In the genomic region with DNA sequence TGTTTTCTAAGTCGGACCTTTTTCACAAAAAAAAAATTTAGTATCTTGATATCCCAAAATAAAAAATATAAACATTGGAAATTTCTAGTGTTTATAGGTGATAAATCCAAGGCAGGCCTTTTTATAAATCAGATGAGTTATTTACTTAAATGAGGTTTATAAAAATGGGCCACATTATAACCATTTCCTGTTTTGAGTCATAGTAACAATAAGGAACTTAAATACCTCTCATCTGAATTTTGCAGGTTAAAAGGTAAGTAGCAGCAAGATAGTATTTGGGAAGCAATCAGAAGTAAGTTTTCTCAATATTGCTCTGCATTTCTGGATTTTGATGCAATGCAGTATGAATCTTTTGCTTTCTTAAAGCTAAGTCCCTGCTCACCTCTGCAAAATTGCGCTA, we compare ENCODE assay signal across 16 cellular contexts. TPM values are rescaled to one million over a fixed set of nuclear protein-coding genes. Genes with fewer than 3 reads are reported as not detected.
DNase-seq lines count a peak whose midpoint lies in the region; ATAC-seq, FAIRE-seq and TF ChIP-seq lines count a peak whose summit lies in the region.
"Had no signal": no experiment of that assay in that cellular context is flagged by ENCODE, and none has a peak within 500 bp of the region (broad histone marks: within the 10 kb centered on the region; RNA-seq: fewer than 3 reads in every experiment).

No MANE protein-coding gene starts in this region.

- H4K20me1 ChIP-seq in keratinocyte (ENCODE audit: control insufficient read depth, extremely low read depth, insufficient read depth, low read length), result peaks cover 22% of the 10 kb centered on the region

- H3K4me3 ChIP-seq in right atrium auricular region (no peak overlapping the region), keratinocyte (ENCODE audit: control insufficient read depth in 2 of 3, extremely low read depth in 1 of 3, insufficient read depth in 2 of 3, low read depth in 1 of 3, low read length in 3 of 3) (no peak overlapping the region), upper lobe of left lung (no peak overlapping the region)
- H3K4me3 ChIP-seq: pancreas had no signal

- CTCF ChIA-PET in T-cell (lab: Charles Lee), result interaction anchor here in 1 of 2 donors (1.2 kb wide), 1 partner anchor 98 kb away, joined by 3 read pairs; no protein-coding TSS in a partner anchor

- H2AFZ ChIP-seq in keratinocyte (ENCODE audit: control insufficient read depth, low read length), result no peak overlapping the region

- H3K36me3 ChIP-seq in right atrium auricular region (no peaks in the 10 kb centered on the region), keratinocyte (ENCODE audit: control insufficient read depth in 2 of 2, extremely low read depth in 1 of 2, insufficient read depth in 2 of 2, low read length in 2 of 2) (no peaks in the 10 kb centered on the region), upper lobe of left lung (no peaks in the 10 kb centered on the region)
- H3K36me3 ChIP-seq: pancreas had no signal

- H3K27me3 ChIP-seq in right atrium auricular region, result no peaks in the 10 kb centered on the region
- no peaks in the 10 kb centered on the region for H3K27me3 ChIP-seq in keratinocyte (ENCODE audit: control insufficient read depth, extremely low read depth, insufficient read depth, low read length)
- no peaks in the 10 kb centered on the region for H3K27me3 ChIP-seq in upper lobe of left lung
- H3K27me3 ChIP-seq: pancreas had no signal

- peak overlapping the region; percentile 73 to 74 for H3K27ac Mint-ChIP-seq in T-cell
- H3K27ac Mint-ChIP-seq: activated naive CD4-positive, alpha-beta T cell treated with anti-CD3 and anti-CD28 coated beads for 36 hours had no signal

- dilution Hi-C loops in keratinocyte (cut with MboI; ENCODE audit: extremely low pct_ligation_motif_present, low sequenced_read_pairs), result no loop called here

- H3K36me3 Mint-ChIP-seq in T-cell, result no peaks in the 10 kb centered on the region

- no peak overlapping the region for H3K9ac ChIP-seq in keratinocyte (ENCODE audit: control insufficient read depth, extremely low read depth, insufficient read depth, low read length)

- H3K4me2 ChIP-seq in keratinocyte (ENCODE audit: control insufficient read depth, extremely low read depth, insufficient read depth, low read depth, low read length), result peak overlapping the region; percentile 9

- TF ChIP-seq CTCF in right atrium auricular region (IDR thresholded peaks at IDR 0.05) (no peak), keratinocyte (optimal IDR thresholded peaks at IDR 0.05 in 1 of 3, IDR thresholded peaks at IDR 0.05 in 1 of 3, conservative IDR thresholded peaks at IDR 0.05 in 1 of 3; ENCODE audit: extremely low read depth in 1 of 3, insufficient read depth in 2 of 3, low read length in 3 of 3) (no peak), upper lobe of left lung (IDR thresholded peaks at IDR 0.05) (no peak)

- H3K27ac ChIP-seq in right atrium auricular region (peak overlapping the region; percentile 1 to 37), keratinocyte (ENCODE audit: control insufficient read depth, insufficient read depth, low read length) (no peak overlapping the region), upper lobe of left lung (peak overlapping the region in 3 of 4 donors; percentile 8 to 96 (median 40))

- WGBS in upper lobe of left lung, 2 donors, result 68 to 73% methylated on average over 2 of the region's 2 CpGs

- DNase-seq in right atrium auricular region (ENCODE audit: low spot score), result no peak
- DNase-seq in left cardiac atrium, result no peak
- no peak for DNase-seq in T-cell
- DNase-seq in keratinocyte (ENCODE audit: low read depth, low spot score), result no peak
- DNase-seq in upper lobe of left lung, result no peak
- DNase-seq in epidermal melanocyte (ENCODE audit: insufficient read length, low spot score), result no peak
- no peak for DNase-seq in G401 (ENCODE audit: low spot score)
- DNase-seq: activated CD8-positive, alpha-beta memory T cell treated with anti-CD3 and anti-CD28 coated beads for 24 hours; activated naive CD4-positive, alpha-beta T cell treated with anti-CD3 and anti-CD28 coated beads for 36 hours; DMS79; midbrain; NCI-H1436; NCI-H510A treated with DMSO at 0.1 percent for 48 hours; pancreas had no signal

- no peak for TF ChIP-seq POLR2A in upper lobe of left lung (IDR thresholded peaks at IDR 0.05)

- H3K4me3 Mint-ChIP-seq in T-cell, result peak overlapping the region in 2 of 3 donors; percentile 31 to 55
- H3K4me3 Mint-ChIP-seq: activated naive CD4-positive, alpha-beta T cell treated with anti-CD3 and anti-CD28 coated beads for 36 hours had no signal

- no peaks in the 10 kb centered on the region for H3K9me3 Mint-ChIP-seq in T-cell
- H3K9me3 Mint-ChIP-seq: activated naive CD4-positive, alpha-beta T cell treated with anti-CD3 and anti-CD28 coated beads for 36 hours had no signal

- in situ Hi-C loops in G401 (cut with HindIII; ENCODE audit: low sequenced_read_pairs), result no loop called here

- peaks cover 9 to 41% (median 23%) of the 10 kb centered on the region in 3 donors for H3K4me1 Mint-ChIP-seq in T-cell

- no peaks in the 10 kb centered on the region for H3K27me3 Mint-ChIP-seq in T-cell

- no peaks in the 10 kb centered on the region for H3K9me3 ChIP-seq in right atrium auricular region
- no peaks in the 10 kb centered on the region for H3K9me3 ChIP-seq in keratinocyte (ENCODE audit: control insufficient read depth, low read depth, low read length)
- no peaks in the 10 kb centered on the region for H3K9me3 ChIP-seq in upper lobe of left lung
- H3K9me3 ChIP-seq: pancreas had no signal

- H3K4me1 ChIP-seq in right atrium auricular region, result peaks cover 0 to 82% of the 10 kb centered on the region in 2 donors
- H3K4me1 ChIP-seq in keratinocyte (ENCODE audit: control insufficient read depth, extremely low read depth, insufficient read depth, low read length), result peaks cover 52% of the 10 kb centered on the region
- peaks cover 61 to 79% (median 72%) of the 10 kb centered on the region in 4 donors for H3K4me1 ChIP-seq in upper lobe of left lung

- ATAC-seq in left cardiac atrium (no peak), T-cell (replicated peaks in 1 of 4) (no peak), upper lobe of left lung (ENCODE audit: low FRiP score in 2 of 2) (no peak), GM19452 (IDR thresholded peaks at IDR 0.05; ENCODE audit: unreplicated experiment) (no peak)
- ATAC-seq: pancreas, Right ventricle myocardium inferior had no signal

- peaks cover 73% of the 10 kb centered on the region for H3K79me2 ChIP-seq in keratinocyte (ENCODE audit: control insufficient read depth, insufficient read depth, low read length)

- intact Hi-C loops in left cardiac atrium (cut with DNase I), result no loop called here

- FAIRE-seq in keratinocyte (lab: Jason Lieb, UNC), result no peak
- FAIRE-seq: pancreas had no signal

- TF ChIP-seq EP300 in upper lobe of left lung (IDR thresholded peaks at IDR 0.05), result no peak

- no peaks in the 10 kb centered on the region for H3K9me1 ChIP-seq in keratinocyte (ENCODE audit: control insufficient read depth, extremely low read depth, insufficient read depth, low read length)

- POLR2A ChIA-PET in T-cell (lab: Charles Lee), result no interaction called here

RNA-seq across cellular contexts. Expression of gene SPTAN1, which starts 3.9 kb away (rescaled TPM):
- total RNA-seq in right atrium auricular region, result 100 to 1,000 TPM; 233 to 270 TPM
- total RNA-seq in left cardiac atrium, result 100 to 1,000 TPM; 277 to 336 TPM
- total RNA-seq in T-cell, result 100 to 1,000 TPM; 446 to 594 (median 461) TPM
- polyA plus RNA-seq in keratinocyte, result 98.7 to 112 TPM (median 101 TPM) in 3 replicates
- 251 TPM for polyA plus RNA-seq in keratinocyte (2011; ENCODE audit: low read depth)
- polyA plus RNA-seq in keratinocyte (2011; cell fraction: cytosol; rRNA removed), result 67.2 and 80.4 TPM in 2 replicates
- polyA plus RNA-seq in keratinocyte (2011; cell fraction: nucleus; rRNA removed), result 427 and 525 TPM in 2 replicates
- polyA plus RNA-seq in keratinocyte (2012; ENCODE audit: low replicate concordance), result 134 and 162 TPM in 2 replicates
- 399 to 611 TPM (median 401 TPM) in 3 replicates for polyA minus RNA-seq in keratinocyte
- polyA minus RNA-seq in keratinocyte (2011; cell fraction: cytosol; rRNA and poly(A)+ RNA removed), result 139 TPM
- polyA minus RNA-seq in keratinocyte (2011; cell fraction: nucleus; rRNA and poly(A)+ RNA removed), result 592 and 724 TPM in 2 replicates
- 100 to 1,000 TPM; 254 to 547 (median 401) TPM for total RNA-seq in upper lobe of left lung
- total RNA-seq in G401 (2014; rRNA removed; shearing (Covaris generic)), result 99.1 and 103 TPM in 2 replicates

RNA-seq across cellular contexts. Expression of gene GLE1, which starts 51.8 kb away (rescaled TPM):
- total RNA-seq in right atrium auricular region (10 to 100 TPM; 14.4 to 18.1 TPM), left cardiac atrium (10 to 100 TPM; 15.5 to 19.1 TPM), T-cell (10 to 100 TPM; 15.5 to 30.5 (median 29.1) TPM), upper lobe of left lung (10 to 100 TPM; 19.0 to 36.7 (median 24.5) TPM)
- 22.2 to 28.3 TPM (median 24.4 TPM) in 3 replicates for polyA plus RNA-seq in keratinocyte
- 13.4 TPM for polyA plus RNA-seq in keratinocyte (2011; ENCODE audit: low read depth)
- 18.0 and 23.1 TPM in 2 replicates for polyA plus RNA-seq in keratinocyte (2011; cell fraction: cytosol; rRNA removed)
- 23.0 and 25.5 TPM in 2 replicates for polyA plus RNA-seq in keratinocyte (2011; cell fraction: nucleus; rRNA removed)
- 15.4 and 21.4 TPM in 2 replicates for polyA plus RNA-seq in keratinocyte (2012; ENCODE audit: low replicate concordance)
- polyA minus RNA-seq in keratinocyte, result 13.8 to 31.9 TPM (median 27.4 TPM) in 3 replicates
- 20.7 TPM for polyA minus RNA-seq in keratinocyte (2011; cell fraction: cytosol; rRNA and poly(A)+ RNA removed)
- 13.3 and 20.3 TPM in 2 replicates for polyA minus RNA-seq in keratinocyte (2011; cell fraction: nucleus; rRNA and poly(A)+ RNA removed)
- 37.0 and 38.3 TPM in 2 replicates for total RNA-seq in G401 (2014; rRNA removed; shearing (Covaris generic))
